In genomic region chr17:4043862-4044261, GRCh38 we compare ENCODE assay signal across 13 cellular contexts.
DNase-seq lines count a peak whose midpoint lies in the region; ATAC-seq and TF ChIP-seq lines count a peak whose summit lies in the region.
"Had no signal": no experiment of that assay in that cellular context is flagged by ENCODE, and none has a peak within 500 bp of the region (broad histone marks: within the 10 kb centered on the region; RNA-seq: fewer than 3 reads in every experiment).

No MANE protein-coding gene starts in this region.

- no peak overlapping the region for H3K4me3 Mint-ChIP-seq in activated naive CD8-positive, alpha-beta T cell treated with anti-CD3 and anti-CD28 coated beads, Interleukin-2, amount 10 ng/mL, durations not matched to agents 7 days and 5 days
- H3K4me3 Mint-ChIP-seq in Caco-2 (ENCODE audit: unreplicated experiment): no peak overlapping the region
- H3K4me3 Mint-ChIP-seq: H9, neural crest cell had no signal

- peaks cover 24% of the 10 kb centered on the region for H3K4me1 Mint-ChIP-seq in activated naive CD8-positive, alpha-beta T cell treated with anti-CD3 and anti-CD28 coated beads, Interleukin-2, amount 10 ng/mL, durations not matched to agents 7 days and 5 days
- no peaks in the 10 kb centered on the region for H3K4me1 Mint-ChIP-seq in Caco-2 (ENCODE audit: low read depth, unreplicated experiment)
- H3K4me1 Mint-ChIP-seq: H9 had no signal

- no peaks in the 10 kb centered on the region for H3K9me3 ChIP-seq in Caco-2

- H3K9me3 Mint-ChIP-seq in activated naive CD8-positive, alpha-beta T cell treated with anti-CD3 and anti-CD28 coated beads, Interleukin-2, amount 10 ng/mL, durations not matched to agents 7 days and 5 days: no peaks in the 10 kb centered on the region
- H3K9me3 Mint-ChIP-seq in Caco-2 (ENCODE audit: unreplicated experiment): no peaks in the 10 kb centered on the region
- H3K9me3 Mint-ChIP-seq: H9, neural crest cell had no signal

- H3K27me3 Mint-ChIP-seq in activated naive CD8-positive, alpha-beta T cell treated with anti-CD3 and anti-CD28 coated beads, Interleukin-2, amount 10 ng/mL, durations not matched to agents 7 days and 5 days: no peaks in the 10 kb centered on the region
- H3K27me3 Mint-ChIP-seq in Caco-2 (ENCODE audit: insufficient read depth, unreplicated experiment): no peaks in the 10 kb centered on the region

- peak; percentile 82 for DNase-seq in GM12865 (ENCODE audit: low read depth)
- peak; percentile 16 to 26 for DNase-seq in activated CD4-positive, alpha-beta T cell treated with anti-CD3 and anti-CD28 coated beads, Interleukin-2, amount 50 U/mL, for 24 hours (ENCODE audit: low read depth in 1 of 2, low spot score in 1 of 2)
- DNase-seq in activated naive CD8-positive, alpha-beta T cell treated with anti-CD3 and anti-CD28 coated beads, Interleukin-2, amount 10 ng/mL, durations not matched to agents 7 days and 5 days: no peak
- DNase-seq in stimulated activated CD8-positive, alpha-beta memory T cell treated with anti-CD3 and anti-CD28 coated beads, Interleukin-12 subunit alpha, Interleukin-12 subunit beta, amount 100 ng/mL, for 1 hour (ENCODE audit: low read depth): peak; percentile 35
- DNase-seq in HT-29 (ENCODE audit: low spot score): no peak
- no peak for DNase-seq in SW 1271 (lab: John Stamatoyannopoulos, UW)
- DNase-seq in Caco-2: no peak
- DNase-seq: C1 segment of cervical spinal cord, H9, NCI-H510A, WERI-Rb-1 had no signal

- H3K27me3 ChIP-seq in Caco-2 (replicated peaks; ENCODE audit: control insufficient read depth, insufficient read depth, low read length): no peaks in the 10 kb centered on the region

- CTCF ChIA-PET in Caco-2 (lab: Charles Lee): no interaction called here

- H3K4me1 ChIP-seq in Caco-2: no peaks in the 10 kb centered on the region

- intact Hi-C loops in Caco-2 (cut with micrococcal nuclease; ENCODE audit: unreplicated experiment): no loop called here

- no TSS peak for BruUV-seq in Caco-2 (replicated peaks; lab: Mats Ljungman, UMichigan)

- peak overlapping the region; percentile 56 for H3K27ac Mint-ChIP-seq in activated naive CD8-positive, alpha-beta T cell treated with anti-CD3 and anti-CD28 coated beads, Interleukin-2, amount 10 ng/mL, durations not matched to agents 7 days and 5 days
- H3K27ac Mint-ChIP-seq in Caco-2 (ENCODE audit: unreplicated experiment): no peak overlapping the region

- peak; percentile 38 for ATAC-seq in activated naive CD8-positive, alpha-beta T cell treated with anti-CD3 and anti-CD28 coated beads, Interleukin-2, amount 10 ng/mL, durations not matched to agents 7 days and 5 days (ENCODE audit: low read depth)
- no peak for ATAC-seq in GM18873 (IDR thresholded peaks at IDR 0.05; ENCODE audit: low FRiP score, unreplicated experiment)

- TF ChIP-seq CTCF in GM12865 (IDR thresholded peaks at IDR 0.05; ENCODE audit: insufficient read depth, low read depth, low read length, missing control alignments) (no peak), Caco-2 (IDR thresholded peaks at IDR 0.05; ENCODE audit: insufficient read depth in 1 of 2, low read depth in 1 of 2, low read length in 1 of 2, severe bottlenecking in 1 of 2, unreplicated experiment in 1 of 2) (no peak)

- H3K4me3 ChIP-seq in GM12865 (ENCODE audit: low read depth, low read length): no peak overlapping the region
- no peak overlapping the region for H3K4me3 ChIP-seq in Caco-2 (ENCODE audit: low read depth, low read length)

- POLR2A ChIA-PET in activated naive CD8-positive, alpha-beta T cell treated with anti-CD3 and anti-CD28 coated beads, Interleukin-2, amount 10 ng/mL, durations not matched to agents 7 days and 5 days (lab: Charles Lee): interaction anchor here (1.0 kb wide), 1 partner anchor 130 kb away, joined by 4 read pairs; no protein-coding TSS in a partner anchor
- POLR2A ChIA-PET in Caco-2 (lab: Charles Lee): no interaction called here

- H3K36me3 ChIP-seq in Caco-2 (ENCODE audit: control insufficient read depth, insufficient read depth, low read length): no peaks in the 10 kb centered on the region

- H3K36me3 Mint-ChIP-seq in activated naive CD8-positive, alpha-beta T cell treated with anti-CD3 and anti-CD28 coated beads, Interleukin-2, amount 10 ng/mL, durations not matched to agents 7 days and 5 days: peaks cover 39% of the 10 kb centered on the region
- H3K36me3 Mint-ChIP-seq in Caco-2 (ENCODE audit: insufficient read depth, unreplicated experiment): peaks cover 26% of the 10 kb centered on the region

Comparison
In these comparisons a context has a peak if more than half of its experiments do, and no peak if none do; other contexts are left out.
1. DNase-seq: peak in GM12865 (single experiment), activated CD4-positive, alpha-beta T cell treated with anti-CD3 and anti-CD28 coated beads, Interleukin-2, amount 50 U/mL, for 24 hours (2 of 2) and stimulated activated CD8-positive, alpha-beta memory T cell treated with anti-CD3 and anti-CD28 coated beads, Interleukin-12 subunit alpha, Interleukin-12 subunit beta, amount 100 ng/mL, for 1 hour (single experiment); none in activated naive CD8-positive, alpha-beta T cell treated with anti-CD3 and anti-CD28 coated beads, Interleukin-2, amount 10 ng/mL, durations not matched to agents 7 days and 5 days (single experiment), HT-29 (single experiment), SW 1271 (0 of 2) and Caco-2 (0 of 2).